Comparison of ENCODE assay signal across 1 cellular context in genomic region chr1:40039757-40040510, GRCh38.
TF ChIP-seq lines count a peak whose summit lies in the region.

No MANE protein-coding gene starts in this region.

TF ChIP-seq in WTC11, 78 proteins besides CTCF, POLR2A, EP300 and RAD21 (continued from another document and continues in another):
- no peak for TF ChIP-seq ATF3 (CRISPR knock-in tag; conservative IDR thresholded peaks at IDR 0.05)
- TF ChIP-seq MAX (CRISPR knock-in tag; IDR thresholded peaks at IDR 0.05): peak; percentile 38; the same call in 1 of the 2 replicates
- TF ChIP-seq ATF1 (CRISPR knock-in tag; IDR thresholded peaks at IDR 0.05): no peak
- TF ChIP-seq CDX4 (CRISPR knock-in tag; IDR thresholded peaks at IDR 0.05; ENCODE audit: borderline replicate concordance): no peak
- TF ChIP-seq ZNF138 (CRISPR knock-in tag; conservative IDR thresholded peaks at IDR 0.05): no peak
- no peak for TF ChIP-seq ELF4 (CRISPR knock-in tag; IDR thresholded peaks at IDR 0.05; ENCODE audit: low read depth)
- no peak; the same call in 1 of the 2 replicates for TF ChIP-seq KAT7 (CRISPR knock-in tag; IDR thresholded peaks at IDR 0.05; ENCODE audit: borderline replicate concordance)
- no peak for TF ChIP-seq E2F4 (CRISPR knock-in tag; IDR thresholded peaks at IDR 0.05; ENCODE audit: borderline replicate concordance, low read depth)
- TF ChIP-seq E2F1 (CRISPR knock-in tag; IDR thresholded peaks at IDR 0.05): no peak
- peak; percentile 20; the same call in 1 of the 2 replicates for TF ChIP-seq ARID4B (CRISPR knock-in tag; IDR thresholded peaks at IDR 0.05; ENCODE audit: borderline replicate concordance)
- no peak for TF ChIP-seq ZNF219 (CRISPR knock-in tag; IDR thresholded peaks at IDR 0.05; ENCODE audit: borderline replicate concordance)
- TF ChIP-seq NFYB (CRISPR knock-in tag; conservative IDR thresholded peaks at IDR 0.05; ENCODE audit: low read depth): no peak
- peak; percentile 27; the same call in 1 of the 2 replicates for TF ChIP-seq NFATC4 (CRISPR knock-in tag; IDR thresholded peaks at IDR 0.05)
- no peak for TF ChIP-seq RORB (CRISPR knock-in tag; IDR thresholded peaks at IDR 0.05)
- TF ChIP-seq CREB1 (CRISPR knock-in tag; IDR thresholded peaks at IDR 0.05): peak; percentile 7; the same call in 1 of the 2 replicates
- no peak for TF ChIP-seq ZMAT4 (CRISPR knock-in tag; IDR thresholded peaks at IDR 0.05)
- TF ChIP-seq ZNF532 (CRISPR knock-in tag; IDR thresholded peaks at IDR 0.05; ENCODE audit: borderline replicate concordance): peak; percentile 83; the same call in 1 of the 2 replicates
- no peak for TF ChIP-seq CBFB (CRISPR knock-in tag; IDR thresholded peaks at IDR 0.05; ENCODE audit: low read depth)
- TF ChIP-seq AFF4 (CRISPR knock-in tag; IDR thresholded peaks at IDR 0.05; ENCODE audit: borderline replicate concordance): no peak
- TF ChIP-seq NR1H2 (CRISPR knock-in tag; IDR thresholded peaks at IDR 0.05): no peak
- no peak for TF ChIP-seq ZSCAN18 (CRISPR knock-in tag; IDR thresholded peaks at IDR 0.05)
- TF ChIP-seq STAT6 (CRISPR knock-in tag; conservative IDR thresholded peaks at IDR 0.05; ENCODE audit: low read depth): no peak
- TF ChIP-seq ZNF317 (CRISPR knock-in tag; IDR thresholded peaks at IDR 0.05; ENCODE audit: borderline replicate concordance, low read depth): no peak
- TF ChIP-seq CREM (CRISPR knock-in tag; IDR thresholded peaks at IDR 0.05): no peak
- TF ChIP-seq OVOL2 (CRISPR knock-in tag; IDR thresholded peaks at IDR 0.05; ENCODE audit: borderline replicate concordance): no peak
- no peak for TF ChIP-seq IRF1 (CRISPR knock-in tag; IDR thresholded peaks at IDR 0.05)
- no peak for TF ChIP-seq RELA (CRISPR knock-in tag; IDR thresholded peaks at IDR 0.05; ENCODE audit: borderline replicate concordance)
- peak; percentile 90 for TF ChIP-seq PRRX2 (CRISPR knock-in tag; IDR thresholded peaks at IDR 0.05)
- no peak for TF ChIP-seq MLX (CRISPR knock-in tag; IDR thresholded peaks at IDR 0.05)
- TF ChIP-seq SMAD3 (CRISPR knock-in tag; IDR thresholded peaks at IDR 0.05; ENCODE audit: borderline replicate concordance): no peak
- no peak for TF ChIP-seq ZNF396 (CRISPR knock-in tag; IDR thresholded peaks at IDR 0.05; ENCODE audit: borderline replicate concordance)
- peak; percentile 34; the same call in 1 of the 2 replicates for TF ChIP-seq SMAD4 (CRISPR knock-in tag; IDR thresholded peaks at IDR 0.05)
